ENCODE assay signal across 9 cellular contexts in genomic region chr12:12024958-12025682, GRCh38. TPM values are rescaled to one million over a fixed set of nuclear protein-coding genes. Genes with fewer than 3 reads are reported as not detected.
A peak's percentile ranks its signal among the peaks of the same experiment; 100 is the strongest.
DNase-seq lines count a peak whose midpoint lies in the region; ATAC-seq and TF ChIP-seq lines count a peak whose summit lies in the region.
"Had no signal": no experiment of that assay in that cellular context is flagged by ENCODE, and none has a peak within 500 bp of the region (broad histone marks: within the 10 kb centered on the region; RNA-seq: fewer than 3 reads in every experiment).

No MANE protein-coding gene starts in this region.

- peaks cover 13% of the 10 kb centered on the region for H3K4me1 ChIP-seq in CD8-positive, alpha-beta memory T cell (ENCODE audit: insufficient read depth, low read length)

- H3K27ac Mint-ChIP-seq in CD8-positive, alpha-beta memory T cell: peak overlapping the region; percentile 18 to 81 (median 58)
- peak overlapping the region; percentile 84 for H3K27ac Mint-ChIP-seq in activated naive CD4-positive, alpha-beta T cell treated with anti-CD3 and anti-CD28 coated beads, Interleukin-2, amount 10 ng/mL, durations not matched to agents 7 days and 5 days

- no peaks in the 10 kb centered on the region for H3K9me3 ChIP-seq in CD8-positive, alpha-beta memory T cell (ENCODE audit: low read length)
- H3K9me3 ChIP-seq in WERI-Rb-1 (ENCODE audit: severe bottlenecking): no peaks in the 10 kb centered on the region

- H3K4me3 ChIP-seq in CD8-positive, alpha-beta memory T cell (ENCODE audit: low read length): no peak overlapping the region
- no peak overlapping the region for H3K4me3 ChIP-seq in WERI-Rb-1 (ENCODE audit: low read depth, low read length)

- peaks cover 0 to 4% of the 10 kb centered on the region in 2 donors for H3K27me3 Mint-ChIP-seq in CD8-positive, alpha-beta memory T cell
- peaks cover 9% of the 10 kb centered on the region for H3K27me3 Mint-ChIP-seq in activated naive CD4-positive, alpha-beta T cell treated with anti-CD3 and anti-CD28 coated beads, Interleukin-2, amount 10 ng/mL, durations not matched to agents 7 days and 5 days

- H3K36me3 Mint-ChIP-seq in CD8-positive, alpha-beta memory T cell: peaks cover 0 to 11% (median 2%) of the 10 kb centered on the region in 3 donors
- peaks cover 21% of the 10 kb centered on the region for H3K36me3 Mint-ChIP-seq in activated naive CD4-positive, alpha-beta T cell treated with anti-CD3 and anti-CD28 coated beads, Interleukin-2, amount 10 ng/mL, durations not matched to agents 7 days and 5 days

- no peaks in the 10 kb centered on the region for H3K27me3 ChIP-seq in CD8-positive, alpha-beta memory T cell (ENCODE audit: insufficient read depth, low read length, poor library complexity, severe bottlenecking)
- H3K27me3 ChIP-seq in WERI-Rb-1 (ENCODE audit: insufficient read depth, low read depth, severe bottlenecking): no peaks in the 10 kb centered on the region

- peak overlapping the region; percentile 11 to 56 (median 37) for H3K4me3 Mint-ChIP-seq in CD8-positive, alpha-beta memory T cell
- H3K4me3 Mint-ChIP-seq in activated naive CD4-positive, alpha-beta T cell treated with anti-CD3 and anti-CD28 coated beads, Interleukin-2, amount 10 ng/mL, durations not matched to agents 7 days and 5 days: peak overlapping the region; percentile 3

- peak in 1 of 5 donors; percentile 56 for DNase-seq in CD8-positive, alpha-beta memory T cell
- peak; percentile 66 for DNase-seq in activated naive CD4-positive, alpha-beta T cell treated with anti-CD3 and anti-CD28 coated beads, Interleukin-2, amount 10 ng/mL, durations not matched to agents 7 days and 5 days
- DNase-seq in HuH-7 (ENCODE audit: low spot score) (no peak), GM13977 (ENCODE audit: low spot score) (no peak), WERI-Rb-1 (no peak)

- peaks cover 13 to 45% (median 20%) of the 10 kb centered on the region in 3 donors for H3K4me1 Mint-ChIP-seq in CD8-positive, alpha-beta memory T cell
- H3K4me1 Mint-ChIP-seq in activated naive CD4-positive, alpha-beta T cell treated with anti-CD3 and anti-CD28 coated beads, Interleukin-2, amount 10 ng/mL, durations not matched to agents 7 days and 5 days: peaks cover 46% of the 10 kb centered on the region

- no peaks in the 10 kb centered on the region for H3K36me3 ChIP-seq in CD8-positive, alpha-beta memory T cell (ENCODE audit: insufficient read depth, low read length)
- no peaks in the 10 kb centered on the region for H3K36me3 ChIP-seq in WERI-Rb-1

- POLR2A ChIA-PET in CD8-positive, alpha-beta memory T cell (lab: Charles Lee): interaction anchor here (0.9 kb wide), 1 partner anchor 15 kb away, joined by 3 read pairs; no protein-coding TSS in a partner anchor

- ATAC-seq in GM19397 (IDR thresholded peaks at IDR 0.05; ENCODE audit: unreplicated experiment): peak; percentile 86
- peak; percentile 82 for ATAC-seq in HG03280 (IDR thresholded peaks at IDR 0.05; ENCODE audit: unreplicated experiment)
- no peak for ATAC-seq in SK-N-SH treated with all-trans-retinoic acid at 6 μM for 48 hours

- TF ChIP-seq CTCF in GM13977 (IDR thresholded peaks at IDR 0.05; ENCODE audit: extremely low read depth, insufficient read depth, missing control alignments) (no peak), WERI-Rb-1 (IDR thresholded peaks at IDR 0.05; ENCODE audit: low read depth, low read length) (no peak)

- in situ Hi-C loops in GM13977 (cut with MboI; ENCODE audit: low pct_unique_long_range_greater_than_20kb, low sequenced_read_pairs, unreplicated experiment): loop anchor here (25.0 kb wide), 1 partner anchor 263 kb away; no protein-coding TSS in a partner anchor

- H3K27ac ChIP-seq in CD8-positive, alpha-beta memory T cell (ENCODE audit: low read depth, low read length): no peak overlapping the region
- no peak overlapping the region for H3K27ac ChIP-seq in WERI-Rb-1

- CTCF ChIA-PET in CD8-positive, alpha-beta memory T cell (lab: Charles Lee): interaction anchor here (1.2 to 3.6 kb wide), 2 partner anchors 16 to 443 kb away, joined by 7 to 17 read pairs; no protein-coding TSS in a partner anchor
- CTCF ChIA-PET in activated naive CD4-positive, alpha-beta T cell treated with anti-CD3 and anti-CD28 coated beads, Interleukin-2, amount 10 ng/mL, durations not matched to agents 7 days and 5 days (lab: Charles Lee): interaction anchor here (1.1 to 2.9 kb wide), 3 partner anchors 9 to 293 kb away, joined by 3 to 13 read pairs (median 5); no protein-coding TSS in a partner anchor

- peaks cover 0 to 11% (median 5%) of the 10 kb centered on the region in 5 donors for H3K9me3 Mint-ChIP-seq in CD8-positive, alpha-beta memory T cell
- peaks cover 12% of the 10 kb centered on the region for H3K9me3 Mint-ChIP-seq in activated naive CD4-positive, alpha-beta T cell treated with anti-CD3 and anti-CD28 coated beads, Interleukin-2, amount 10 ng/mL, durations not matched to agents 7 days and 5 days

TF ChIP-seq in SK-N-SH treated with all-trans-retinoic acid at 6 μM for 48 hours, 23 proteins besides CTCF, POLR2A, EP300 and RAD21:
- TF ChIP-seq SNAI2 (CRISPR knock-in tag; IDR thresholded peaks at IDR 0.05) (no peak), TOX (CRISPR knock-in tag; IDR thresholded peaks at IDR 0.05; ENCODE audit: borderline replicate concordance) (no peak), RARB (CRISPR knock-in tag; IDR thresholded peaks at IDR 0.05) (no peak), ZNF70 (CRISPR knock-in tag; IDR thresholded peaks at IDR 0.05) (no peak), ISL1 (CRISPR knock-in tag; IDR thresholded peaks at IDR 0.05) (no peak)

RNA-seq across cellular contexts. Expression of gene BCL2L14, which starts 45.6 kb away (rescaled TPM):
- total RNA-seq in CD8-positive, alpha-beta memory T cell: under 1 TPM; 0.20 to 0.22 TPM
- not detected for polyA plus RNA-seq in CD8-positive, alpha-beta memory T cell
- total RNA-seq: SK-MEL-5 had no signal
